ENCODE assay signal across 7 cellular contexts in the genomic region with DNA sequence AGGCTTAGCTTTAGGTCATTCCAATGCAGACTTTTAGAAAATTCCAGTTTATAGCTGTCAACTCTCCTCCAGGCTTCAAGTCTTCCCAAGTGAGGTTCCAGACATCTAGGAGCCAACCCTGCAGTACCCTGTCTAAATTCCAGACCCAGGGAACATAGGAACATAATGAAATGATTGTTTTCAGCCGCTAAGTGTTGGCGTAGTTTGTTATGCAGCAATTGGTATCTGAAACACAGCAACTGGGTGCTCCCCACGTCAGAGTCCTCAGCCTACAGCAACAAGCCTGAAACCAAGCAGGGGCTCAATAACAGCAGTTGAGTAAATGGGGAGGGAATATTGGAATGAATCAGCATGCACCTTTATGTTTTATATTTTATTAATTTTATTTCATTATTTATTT.
"Had no signal": no experiment of that assay in that cellular context is flagged by ENCODE, and none has a peak within 500 bp of the region (broad histone marks: within the 10 kb centered on the region; RNA-seq: fewer than 3 reads in every experiment).

No MANE protein-coding gene starts in this region.

- H3K9me3 Mint-ChIP-seq: GM23338, H9 had no signal

- H3K4me3 ChIP-seq: GM23338 had no signal

- H3K36me3 Mint-ChIP-seq: IgD-negative memory B cell had no signal

- H3K4me3 Mint-ChIP-seq: GM23338, H9, IgD-negative memory B cell had no signal

- H3K27ac ChIP-seq: HL-60 had no signal

- H3K4me1 Mint-ChIP-seq: GM23338, IgD-negative memory B cell had no signal

- ATAC-seq: GM23338, HepG2 had no signal

- DNase-seq: H9, HCEC 1CT, KBM-7 had no signal

- H3K27ac Mint-ChIP-seq: GM23338, H9 had no signal
